In the genomic region with DNA sequence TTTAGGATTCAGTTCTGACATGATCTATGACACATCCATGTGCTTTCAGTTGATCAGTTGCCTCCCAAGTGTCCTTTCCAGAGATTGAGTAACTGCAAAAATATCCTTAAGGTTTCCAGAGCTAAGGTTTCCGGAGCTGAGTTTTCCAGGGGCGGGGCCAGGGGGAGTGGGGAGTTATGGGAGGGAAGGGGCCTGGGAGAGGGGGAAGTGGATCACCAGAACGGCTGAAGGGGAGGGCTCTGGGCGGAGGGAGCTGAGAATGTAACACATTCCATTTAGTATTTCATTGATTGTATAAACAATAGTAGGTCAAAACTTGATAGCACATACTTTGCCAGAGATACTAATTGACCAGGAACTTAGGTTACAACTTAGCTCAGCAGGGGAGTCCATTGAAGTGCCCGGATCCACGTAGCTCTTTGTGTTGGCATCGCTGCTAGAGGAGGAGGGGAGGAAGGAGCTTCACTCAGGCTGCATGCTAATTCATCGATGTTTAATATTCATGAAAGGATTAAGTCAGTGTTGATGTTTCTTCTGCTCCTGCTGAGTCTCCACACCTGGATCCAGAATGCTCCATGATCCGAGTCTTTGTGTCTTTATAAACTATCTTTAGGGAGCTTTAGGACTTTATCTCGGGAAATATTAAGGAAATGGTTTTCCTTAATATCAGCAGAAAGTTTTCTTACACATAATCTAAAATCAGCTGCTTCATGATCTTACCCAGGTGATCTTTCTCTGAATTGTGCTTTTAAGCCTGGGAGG, we compare ENCODE assay signal across 12 cellular contexts.
DNase-seq lines count a peak whose midpoint lies in the region; ATAC-seq and TF ChIP-seq lines count a peak whose summit lies in the region.
"Had no signal": no experiment of that assay in that cellular context is flagged by ENCODE, and none has a peak within 500 bp of the region (broad histone marks: within the 10 kb centered on the region; RNA-seq: fewer than 3 reads in every experiment).

No MANE protein-coding gene starts in this region.

- no peak overlapping the region for H3K27ac ChIP-seq in mesendoderm (ENCODE audit: low read depth, low read length)

- peak overlapping the region; percentile 80 for H3K56ac ChIP-seq in mesendoderm (ENCODE audit: low read length)

- DNase-seq in AG08396 (ENCODE audit: low spot score) (peak; percentile 27), NCI-H2107 (lab: John Stamatoyannopoulos, UW) (peak; percentile 62), endothelial cell (ENCODE audit: low spot score) (peak; percentile 65), mesendoderm (peak; percentile 89)
- DNase-seq: AML-193 had no signal

- peak overlapping the region; percentile 96 for H3K27ac Mint-ChIP-seq in endothelial cell (ENCODE audit: unreplicated experiment)

- peaks cover 50% of the 10 kb centered on the region for H3K4me1 Mint-ChIP-seq in endothelial cell (ENCODE audit: unreplicated experiment)

- H3K4ac ChIP-seq in mesendoderm (ENCODE audit: low read depth, low read length): no peak overlapping the region

- peak overlapping the region; percentile 51 for H3K4me2 ChIP-seq in mesendoderm (ENCODE audit: low read length)

- H3K79me2 ChIP-seq in mesendoderm (ENCODE audit: control insufficient read depth, insufficient read depth, low read length): no peaks in the 10 kb centered on the region

- H3K9me3 Mint-ChIP-seq in endothelial cell (ENCODE audit: unreplicated experiment): no peaks in the 10 kb centered on the region

- no peak overlapping the region for H2BK120ac ChIP-seq in mesendoderm (ENCODE audit: low read depth, low read length)

- no peaks in the 10 kb centered on the region for H3K27me3 ChIP-seq in mesendoderm (ENCODE audit: insufficient read depth, low read length, poor library complexity)

- no peak overlapping the region for H4K8ac ChIP-seq in mesendoderm (ENCODE audit: low read depth, low read length)

- no peaks in the 10 kb centered on the region for H3K4me1 ChIP-seq in mesendoderm (ENCODE audit: control insufficient read depth, low read depth, low read length)

- no peak for TF ChIP-seq CTCF in endothelial cell (IDR thresholded peaks at IDR 0.05; ENCODE audit: unreplicated experiment)

- H3K18ac ChIP-seq in mesendoderm (ENCODE audit: low read length): peak overlapping the region; percentile 61

- no peaks in the 10 kb centered on the region for H3K79me1 ChIP-seq in mesendoderm (ENCODE audit: low read length)

- peak overlapping the region; percentile 61 for H3K9ac ChIP-seq in mesendoderm (ENCODE audit: low read length)

- H2BK5ac ChIP-seq in mesendoderm (ENCODE audit: low read length): no peak overlapping the region

- H3K4me3 ChIP-seq in mesendoderm (ENCODE audit: low read length): peak overlapping the region; percentile 31
- H3K4me3 ChIP-seq: lung had no signal

- peaks cover 8% of the 10 kb centered on the region for H3K27me3 Mint-ChIP-seq in endothelial cell (ENCODE audit: unreplicated experiment)

- H3K4me3 Mint-ChIP-seq in endothelial cell (ENCODE audit: unreplicated experiment): peak overlapping the region; percentile 72

- no peak overlapping the region for H2AK5ac ChIP-seq in mesendoderm (ENCODE audit: low read length)

- ATAC-seq in GM18907 (IDR thresholded peaks at IDR 0.05; ENCODE audit: unreplicated experiment): no peak
- no peak for ATAC-seq in HG03571 (IDR thresholded peaks at IDR 0.05; ENCODE audit: unreplicated experiment)
- ATAC-seq in HG03045 (IDR thresholded peaks at IDR 0.05; ENCODE audit: unreplicated experiment): no peak
- ATAC-seq in HG02588 (IDR thresholded peaks at IDR 0.05; ENCODE audit: unreplicated experiment): no peak
- ATAC-seq: esophagus mucosa, HCT116 had no signal

- H3K36me3 Mint-ChIP-seq in endothelial cell (ENCODE audit: low read depth, unreplicated experiment): peaks cover 8% of the 10 kb centered on the region

- no peak overlapping the region for H4K5ac ChIP-seq in mesendoderm (ENCODE audit: low read length)

- H2BK15ac ChIP-seq in mesendoderm (replicated peaks; ENCODE audit: low read depth): no peak overlapping the region

- WGBS in mesendoderm (ENCODE audit: extremely low coverage, insufficient coverage, low lambda C conversion rate): no CpG with 5 or more reads among the region's 10 CpGs

- no peak overlapping the region for H3K23ac ChIP-seq in mesendoderm (ENCODE audit: low read length)

- no peaks in the 10 kb centered on the region for H3K36me3 ChIP-seq in mesendoderm (ENCODE audit: control insufficient read depth, insufficient read depth, low read length)

Comparison
In these comparisons a context has a peak if more than half of its experiments do, and no peak if none do; other contexts are left out.
1. DNase-seq: peak in every context shown above with its lines; median percentile 89 in mesendoderm; 65 in endothelial cell; 62 in NCI-H2107; 27 in AG08396.